ENCODE assay signal across 8 cellular contexts in the genomic region with DNA sequence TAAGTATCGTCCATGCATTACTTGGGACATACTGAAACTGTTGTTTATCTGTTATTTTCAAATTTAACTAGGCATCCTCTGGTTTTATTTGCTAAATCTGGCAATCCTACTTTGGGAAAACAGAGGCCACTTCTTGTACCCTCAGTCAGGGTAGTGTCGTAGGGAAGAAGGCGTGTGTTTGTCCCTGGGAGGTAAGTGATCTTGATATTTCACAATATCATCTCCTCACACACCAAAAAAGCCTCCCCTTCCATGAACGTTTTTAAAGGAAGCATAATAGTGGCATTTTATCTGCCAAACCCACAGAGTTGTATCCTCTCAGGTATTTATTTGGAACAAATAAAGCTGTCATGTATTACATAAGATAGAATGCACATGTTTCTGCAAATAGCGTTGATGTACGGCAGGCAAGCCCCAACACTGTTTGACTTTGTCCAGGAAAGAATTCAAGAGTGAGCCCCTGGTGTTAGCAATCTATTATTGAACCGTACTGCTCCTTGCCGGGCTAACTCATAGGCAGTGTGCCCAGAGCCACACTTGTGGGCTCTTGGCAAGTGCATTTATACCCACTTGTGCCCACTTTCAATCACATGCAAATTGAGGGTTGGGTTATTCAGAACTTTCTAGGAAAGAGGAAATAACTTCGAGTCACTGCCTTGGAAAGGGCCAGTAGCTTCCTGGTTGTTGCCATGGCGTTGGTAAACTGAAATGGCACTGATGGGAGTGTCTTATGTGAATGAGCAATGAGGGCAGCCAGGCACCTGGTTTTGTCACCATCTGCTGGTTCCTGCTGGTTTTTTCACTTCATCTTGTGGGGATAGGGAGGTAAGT.
DNase-seq lines count a peak whose midpoint lies in the region; ATAC-seq and TF ChIP-seq lines count a peak whose summit lies in the region.

No MANE protein-coding gene starts in this region.

- peak; percentile 62 for ATAC-seq in GM21423 (IDR thresholded peaks at IDR 0.05; ENCODE audit: unreplicated experiment)

- no peak overlapping the region for H3K27ac ChIP-seq in neural progenitor cell

- no peaks in the 10 kb centered on the region for H3K79me2 ChIP-seq in neural progenitor cell (ENCODE audit: low read depth)

- no peak overlapping the region for H2AFZ ChIP-seq in neural progenitor cell (replicated peaks)

- no peaks in the 10 kb centered on the region for H3F3A ChIP-seq in neural progenitor cell (ENCODE audit: low read depth)

- no peak overlapping the region for H3K4me3 Mint-ChIP-seq in neural progenitor cell

- no peaks in the 10 kb centered on the region for H4K20me1 ChIP-seq in neural progenitor cell (ENCODE audit: low read depth)

- peaks cover 9% of the 10 kb centered on the region for H3K9me3 ChIP-seq in neural progenitor cell (ENCODE audit: low read depth)

- peak; percentile 9 for TF ChIP-seq CTCF in astrocyte of the spinal cord (IDR thresholded peaks at IDR 0.05; ENCODE audit: low read depth, low read length)
- TF ChIP-seq CTCF in neural progenitor cell (IDR thresholded peaks at IDR 0.05): no peak

- H3K27ac Mint-ChIP-seq in neural progenitor cell: peak overlapping the region; percentile 44

- peaks cover 1% of the 10 kb centered on the region for H3K4me1 ChIP-seq in neural progenitor cell

- peaks cover 4% of the 10 kb centered on the region for H3K4me1 Mint-ChIP-seq in neural progenitor cell

- peaks cover 3% of the 10 kb centered on the region for H3K27me3 Mint-ChIP-seq in neural progenitor cell (ENCODE audit: insufficient read depth, low read depth)

- no peaks in the 10 kb centered on the region for H3K36me3 Mint-ChIP-seq in neural progenitor cell

- H3K4me2 ChIP-seq in neural progenitor cell: no peak overlapping the region

- in situ Hi-C loops in astrocyte of the spinal cord (cut with HindIII; ENCODE audit: low sequenced_read_pairs): no loop called here

- H3K27me3 ChIP-seq in neural progenitor cell: no peaks in the 10 kb centered on the region

- no peak overlapping the region for H3K4me3 ChIP-seq in astrocyte of the spinal cord (ENCODE audit: low read depth, low read length)
- H3K4me3 ChIP-seq in neural progenitor cell: no peak overlapping the region

- no peak overlapping the region for H3K9ac ChIP-seq in neural progenitor cell

- no peaks in the 10 kb centered on the region for H3K36me3 ChIP-seq in neural progenitor cell

- DNase-seq in DMS 273 treated with DMSO at 0.1 percent for 48 hours (lab: John Stamatoyannopoulos, UW): peak; percentile 26
- DNase-seq in LoVo (ENCODE audit: low spot score): peak; percentile 2
- no peak for DNase-seq in astrocyte of the spinal cord (ENCODE audit: low read depth, low spot score)
- DNase-seq in neural progenitor cell (ENCODE audit: low spot score): peak; percentile 24
- DNase-seq in 8988T: no peak
- DNase-seq in superior temporal gyrus (ENCODE audit: extremely low spot score): no peak
- no peak for DNase-seq in T-helper 9 cell

- peaks cover 13% of the 10 kb centered on the region for H3K9me3 Mint-ChIP-seq in neural progenitor cell

Comparison
In these comparisons a context has a peak if more than half of its experiments do, and no peak if none do; other contexts are left out.
1. DNase-seq: peak in DMS 273 treated with DMSO at 0.1 percent for 48 hours (single experiment), LoVo (single experiment) and neural progenitor cell (single experiment); none in astrocyte of the spinal cord (single experiment), 8988T (single experiment), superior temporal gyrus (single experiment) and T-helper 9 cell (single experiment).